ENCODE assay signal across 9 cellular contexts in the genomic region with DNA sequence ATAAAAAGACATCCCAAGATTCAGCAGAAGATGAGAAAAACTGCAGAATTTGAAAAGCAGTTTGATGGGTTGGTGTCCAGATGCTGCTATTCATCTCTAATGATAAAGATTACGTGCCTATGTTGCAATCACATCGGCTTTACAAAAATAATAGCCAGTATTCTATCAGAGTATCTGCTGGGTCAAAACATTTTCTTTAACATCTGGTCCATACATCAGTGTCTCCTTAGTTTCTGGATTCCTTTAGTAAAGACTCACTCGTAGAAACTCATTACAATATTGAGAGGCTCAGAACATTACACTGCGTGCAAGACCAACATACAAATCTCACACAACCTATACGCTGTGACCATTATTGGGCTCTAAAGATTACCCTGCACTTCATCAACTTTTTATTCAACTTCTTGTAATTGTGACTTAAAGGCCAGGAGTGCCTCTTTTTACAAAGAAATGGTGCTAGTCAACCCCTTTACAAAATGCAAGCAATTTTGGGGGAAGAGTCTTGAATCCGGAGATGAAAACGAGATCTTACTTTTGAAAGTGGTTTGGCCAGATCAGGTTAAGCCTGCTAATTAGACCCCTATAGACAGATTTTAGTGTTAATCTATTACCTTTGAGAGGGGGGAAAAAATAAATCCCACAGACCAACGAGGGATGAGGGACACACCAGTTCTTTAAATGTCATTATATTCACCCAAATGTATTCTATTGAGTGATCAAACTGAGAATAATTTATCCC. TPM values are rescaled to one million over a fixed set of nuclear protein-coding genes. Genes with fewer than 3 reads are reported as not detected.
DNase-seq lines count a peak whose midpoint lies in the region; ATAC-seq and TF ChIP-seq lines count a peak whose summit lies in the region.
"Had no signal": no experiment of that assay in that cellular context is flagged by ENCODE, and none has a peak within 500 bp of the region (broad histone marks: within the 10 kb centered on the region; RNA-seq: fewer than 3 reads in every experiment).

No MANE protein-coding gene starts in this region.

- peaks cover 3% of the 10 kb centered on the region for H3K4me1 ChIP-seq in right cardiac atrium (ENCODE audit: control insufficient read depth, insufficient read depth, low read length)

- ATAC-seq in right cardiac atrium (no peak), HG03135 (IDR thresholded peaks at IDR 0.05; ENCODE audit: unreplicated experiment) (no peak)
- ATAC-seq in stimulated activated naive B cell treated with anti-CD40 and anti-IgM and Interleukin-4, amounts not matched to agents 10 μg/mL and 1 μg/mL and 100 μg/mL, for 72 hours (replicated peaks), result no peak

- peaks cover 26 to 55% of the 10 kb centered on the region in 2 donors for H3K36me3 Mint-ChIP-seq in stimulated activated naive B cell treated with anti-CD40 and anti-IgM and Interleukin-4, amounts not matched to agents 10 μg/mL and 1 μg/mL and 100 μg/mL, for 72 hours

- H3K27me3 ChIP-seq in right cardiac atrium (ENCODE audit: control insufficient read depth, insufficient read depth), result no peaks in the 10 kb centered on the region

- WGBS in right cardiac atrium, result 2% methylated on average over 8 of the region's 8 CpGs

- H3K4me3 Mint-ChIP-seq in stimulated activated naive B cell treated with anti-CD40 and anti-IgM and Interleukin-4, amounts not matched to agents 10 μg/mL and 1 μg/mL and 100 μg/mL, for 72 hours, result peak overlapping the region; percentile 95 to 100

- H3K4me3 ChIP-seq in right cardiac atrium (ENCODE audit: low read length), result peak overlapping the region; percentile 77

- peak; percentile 12 for DNase-seq in DMS79 treated with DMSO at 0.1 percent for 48 hours (lab: John Stamatoyannopoulos, UW)
- DNase-seq in DMS79 (lab: John Stamatoyannopoulos, UW), result no peak
- DNase-seq in right cardiac atrium, result no peak
- no peak for DNase-seq in stimulated activated naive B cell treated with anti-CD40 and anti-IgM and Interleukin-4, amounts not matched to agents 10 μg/mL and 1 μg/mL and 100 μg/mL, for 72 hours
- no peak for DNase-seq in SW480 (ENCODE audit: low spot score)
- no peak for DNase-seq in inferior parietal cortex (ENCODE audit: extremely low spot score)
- DNase-seq: NCI-H524 treated with DMSO at 0.1 percent for 48 hours had no signal

- peak overlapping the region; percentile 100 for H3K27ac Mint-ChIP-seq in stimulated activated naive B cell treated with anti-CD40 and anti-IgM and Interleukin-4, amounts not matched to agents 10 μg/mL and 1 μg/mL and 100 μg/mL, for 72 hours

- H3K27ac ChIP-seq in VCaP (peak overlapping the region; percentile 98; the same call in 1 of the 2 replicates), right cardiac atrium (ENCODE audit: low read length) (no peak overlapping the region)

- peaks cover 0 to 3% of the 10 kb centered on the region in 2 donors for H3K9me3 Mint-ChIP-seq in stimulated activated naive B cell treated with anti-CD40 and anti-IgM and Interleukin-4, amounts not matched to agents 10 μg/mL and 1 μg/mL and 100 μg/mL, for 72 hours

- intact Hi-C loops in right cardiac atrium (cut with DNase I), result no loop called here

- H3K27me3 Mint-ChIP-seq in stimulated activated naive B cell treated with anti-CD40 and anti-IgM and Interleukin-4, amounts not matched to agents 10 μg/mL and 1 μg/mL and 100 μg/mL, for 72 hours, result no peaks in the 10 kb centered on the region

- no peak for TF ChIP-seq CTCF in VCaP (conservative IDR thresholded peaks at IDR 0.05)

- no peaks in the 10 kb centered on the region for H3K9me3 ChIP-seq in right cardiac atrium (ENCODE audit: control insufficient read depth, low read length)

- peaks cover 28 to 68% of the 10 kb centered on the region in 2 donors for H3K4me1 Mint-ChIP-seq in stimulated activated naive B cell treated with anti-CD40 and anti-IgM and Interleukin-4, amounts not matched to agents 10 μg/mL and 1 μg/mL and 100 μg/mL, for 72 hours

RNA-seq across cellular contexts. Expression of a gene that starts 2.9 kb away (rescaled TPM):
- 10 to 100 TPM; 50.5 to 79.7 (median 53.2) TPM for total RNA-seq in right cardiac atrium
- polyA plus RNA-seq in right cardiac atrium, result 45.8 TPM
